10 cellular contexts compared by ENCODE assay signal in genomic region chr12:89244536-89244935, GRCh38.
DNase-seq lines count a peak whose midpoint lies in the region; ATAC-seq, FAIRE-seq and TF ChIP-seq lines count a peak whose summit lies in the region.
"Had no signal": no experiment of that assay in that cellular context is flagged by ENCODE, and none has a peak within 500 bp of the region (broad histone marks: within the 10 kb centered on the region; RNA-seq: fewer than 3 reads in every experiment).

No MANE protein-coding gene starts in this region.

- H3K27ac Mint-ChIP-seq in activated CD8-positive, alpha-beta memory T cell treated with anti-CD3 and anti-CD28 coated beads, Interleukin-2, amount 10 ng/mL, durations not matched to agents 7 days and 5 days = peak overlapping the region; percentile 93
- no peak overlapping the region for H3K27ac Mint-ChIP-seq in stimulated activated memory B cell treated with anti-CD40 and anti-IgM and Interleukin-4, amounts not matched to agents 10 μg/mL and 1 μg/mL and 100 μg/mL, for 72 hours
- H3K27ac Mint-ChIP-seq in chondrocyte (ENCODE audit: unreplicated experiment) (no peak overlapping the region), endodermal cell (no peak overlapping the region)

- peak; percentile 79 for ATAC-seq in activated CD8-positive, alpha-beta memory T cell treated with anti-CD3 and anti-CD28 coated beads, Interleukin-2, amount 10 ng/mL, durations not matched to agents 7 days and 5 days
- peak; percentile 43 for ATAC-seq in stimulated activated memory B cell treated with anti-CD40 and anti-IgM and Interleukin-4, amounts not matched to agents 10 μg/mL and 1 μg/mL and 100 μg/mL, for 72 hours

- CTCF ChIA-PET in activated CD8-positive, alpha-beta memory T cell treated with anti-CD3 and anti-CD28 coated beads, Interleukin-2, amount 10 ng/mL, durations not matched to agents 7 days and 5 days (lab: Charles Lee) = interaction anchor here (0.5 to 4.6 kb wide), 26 partner anchors 9 to 285 kb away, joined by 3 to 33 read pairs (median 4); partner anchors contain the start of gene DUSP6

- H3K4me1 Mint-ChIP-seq in activated CD8-positive, alpha-beta memory T cell treated with anti-CD3 and anti-CD28 coated beads, Interleukin-2, amount 10 ng/mL, durations not matched to agents 7 days and 5 days = peaks cover 53% of the 10 kb centered on the region
- H3K4me1 Mint-ChIP-seq in stimulated activated memory B cell treated with anti-CD40 and anti-IgM and Interleukin-4, amounts not matched to agents 10 μg/mL and 1 μg/mL and 100 μg/mL, for 72 hours = peaks cover 16% of the 10 kb centered on the region
- H3K4me1 Mint-ChIP-seq in chondrocyte (ENCODE audit: low read depth) (peaks cover 9% of the 10 kb centered on the region), endodermal cell (peaks cover 42% of the 10 kb centered on the region)

- H3K9me3 ChIP-seq in endodermal cell (ENCODE audit: control insufficient read depth, low read length) = no peaks in the 10 kb centered on the region

- H3K4me3 ChIP-seq in NB4 (ENCODE audit: low read depth, low read length) (peak overlapping the region; percentile 10), bronchial epithelial cell (ENCODE audit: low read depth, low read length) (no peak overlapping the region), endodermal cell (ENCODE audit: low read length) (no peak overlapping the region)

- H3K36me3 Mint-ChIP-seq in activated CD8-positive, alpha-beta memory T cell treated with anti-CD3 and anti-CD28 coated beads, Interleukin-2, amount 10 ng/mL, durations not matched to agents 7 days and 5 days = peaks cover 35% of the 10 kb centered on the region
- H3K36me3 Mint-ChIP-seq in stimulated activated memory B cell treated with anti-CD40 and anti-IgM and Interleukin-4, amounts not matched to agents 10 μg/mL and 1 μg/mL and 100 μg/mL, for 72 hours = no peaks in the 10 kb centered on the region
- H3K36me3 Mint-ChIP-seq in chondrocyte (ENCODE audit: low read depth) (no peaks in the 10 kb centered on the region), endodermal cell (ENCODE audit: low read depth) (no peaks in the 10 kb centered on the region)

- 75 to 85% methylated on average over 3 of the region's 3 CpGs for WGBS in endodermal cell (ENCODE audit: insufficient coverage in 1 of 2, insufficient read length in 1 of 2), 2 experiments

- peak; percentile 52 for FAIRE-seq in bronchial epithelial cell (lab: Jason Lieb, UNC)

- peak; percentile 70 for DNase-seq in activated CD8-positive, alpha-beta memory T cell treated with anti-CD3 and anti-CD28 coated beads, Interleukin-2, amount 10 ng/mL, durations not matched to agents 7 days and 5 days
- DNase-seq in activated CD8-positive, alpha-beta memory T cell treated with anti-CD3 and anti-CD28 coated beads, Interleukin-2, amount 50 U/mL, for 48 hours = no peak
- DNase-seq in NB4 (ENCODE audit: low read depth) = peak; percentile 97
- peak; percentile 65 for DNase-seq in bronchial epithelial cell (ENCODE audit: low read depth)
- no peak for DNase-seq in chondrocyte (ENCODE audit: low spot score)
- no peak for DNase-seq in NCI-H2171 treated with DMSO at 0.1 percent for 48 hours (lab: John Stamatoyannopoulos, UW)
- no peak for DNase-seq in endodermal cell
- DNase-seq: NCI-H345; stimulated activated CD4-positive, alpha-beta T cell treated with anti-CD3 and anti-CD28 coated beads, Interleukin-2, amount 100 ng/mL, for 48 hours had no signal

- H3K9ac ChIP-seq in endodermal cell (ENCODE audit: extremely low read depth, low read length, poor library complexity, severe bottlenecking) = no peak overlapping the region

- no peaks in the 10 kb centered on the region for H3K36me3 ChIP-seq in bronchial epithelial cell (ENCODE audit: control insufficient read depth, insufficient read depth, low read length)
- no peaks in the 10 kb centered on the region for H3K36me3 ChIP-seq in endodermal cell (ENCODE audit: control insufficient read depth, insufficient read depth, low read length)

- TF ChIP-seq CTCF in NB4 (IDR thresholded peaks at IDR 0.05; ENCODE audit: low read depth, low read length) (no peak), bronchial epithelial cell (IDR thresholded peaks at IDR 0.05; ENCODE audit: insufficient read depth, low read length, severe bottlenecking) (no peak), chondrocyte (IDR thresholded peaks at IDR 0.05) (no peak), endodermal cell (conservative IDR thresholded peaks at IDR 0.05) (no peak)

- peak overlapping the region; percentile 38 for H3K4me3 Mint-ChIP-seq in activated CD8-positive, alpha-beta memory T cell treated with anti-CD3 and anti-CD28 coated beads, Interleukin-2, amount 10 ng/mL, durations not matched to agents 7 days and 5 days
- H3K4me3 Mint-ChIP-seq in stimulated activated memory B cell treated with anti-CD40 and anti-IgM and Interleukin-4, amounts not matched to agents 10 μg/mL and 1 μg/mL and 100 μg/mL, for 72 hours = no peak overlapping the region
- H3K4me3 Mint-ChIP-seq in chondrocyte (ENCODE audit: unreplicated experiment) (no peak overlapping the region), endodermal cell (no peak overlapping the region)

- no peaks in the 10 kb centered on the region for H3K4me1 ChIP-seq in endodermal cell (ENCODE audit: control insufficient read depth, insufficient read depth, low read length)

- TF ChIP-seq POLR2A in NB4 (IDR thresholded peaks at IDR 0.05; ENCODE audit: extremely low read depth, insufficient read length) = no peak

- no peaks in the 10 kb centered on the region for H3K27me3 Mint-ChIP-seq in activated CD8-positive, alpha-beta memory T cell treated with anti-CD3 and anti-CD28 coated beads, Interleukin-2, amount 10 ng/mL, durations not matched to agents 7 days and 5 days
- peaks cover 35% of the 10 kb centered on the region for H3K27me3 Mint-ChIP-seq in stimulated activated memory B cell treated with anti-CD40 and anti-IgM and Interleukin-4, amounts not matched to agents 10 μg/mL and 1 μg/mL and 100 μg/mL, for 72 hours
- H3K27me3 Mint-ChIP-seq in chondrocyte (ENCODE audit: low read depth) = no peaks in the 10 kb centered on the region
- H3K27me3 Mint-ChIP-seq in endodermal cell (ENCODE audit: insufficient read depth) = peaks cover 5% of the 10 kb centered on the region

- H3K9me3 Mint-ChIP-seq in activated CD8-positive, alpha-beta memory T cell treated with anti-CD3 and anti-CD28 coated beads, Interleukin-2, amount 10 ng/mL, durations not matched to agents 7 days and 5 days (ENCODE audit: low read depth) = peaks cover 5% of the 10 kb centered on the region
- H3K9me3 Mint-ChIP-seq in stimulated activated memory B cell treated with anti-CD40 and anti-IgM and Interleukin-4, amounts not matched to agents 10 μg/mL and 1 μg/mL and 100 μg/mL, for 72 hours = no peaks in the 10 kb centered on the region
- H3K9me3 Mint-ChIP-seq in chondrocyte (ENCODE audit: low read depth) (peaks cover 7% of the 10 kb centered on the region), endodermal cell (no peaks in the 10 kb centered on the region)

- no peak overlapping the region for H3K27ac ChIP-seq in endodermal cell (ENCODE audit: low read depth, low read length)

- H3K27me3 ChIP-seq in bronchial epithelial cell (ENCODE audit: control insufficient read depth, insufficient read depth, low read length) = no peaks in the 10 kb centered on the region
- no peaks in the 10 kb centered on the region for H3K27me3 ChIP-seq in endodermal cell (ENCODE audit: control insufficient read depth, insufficient read depth, low read length, poor library complexity, severe bottlenecking)

Comparison
In these comparisons a context has a peak if more than half of its experiments do, and no peak if none do; other contexts are left out.
1. DNase-seq: peak in activated CD8-positive, alpha-beta memory T cell treated with anti-CD3 and anti-CD28 coated beads, Interleukin-2, amount 10 ng/mL, durations not matched to agents 7 days and 5 days (single experiment), NB4 (single experiment) and bronchial epithelial cell (single experiment); none in activated CD8-positive, alpha-beta memory T cell treated with anti-CD3 and anti-CD28 coated beads, Interleukin-2, amount 50 U/mL, for 48 hours (single experiment), chondrocyte (single experiment), NCI-H2171 treated with DMSO at 0.1 percent for 48 hours (single experiment) and endodermal cell (single experiment).